In the genomic region with DNA sequence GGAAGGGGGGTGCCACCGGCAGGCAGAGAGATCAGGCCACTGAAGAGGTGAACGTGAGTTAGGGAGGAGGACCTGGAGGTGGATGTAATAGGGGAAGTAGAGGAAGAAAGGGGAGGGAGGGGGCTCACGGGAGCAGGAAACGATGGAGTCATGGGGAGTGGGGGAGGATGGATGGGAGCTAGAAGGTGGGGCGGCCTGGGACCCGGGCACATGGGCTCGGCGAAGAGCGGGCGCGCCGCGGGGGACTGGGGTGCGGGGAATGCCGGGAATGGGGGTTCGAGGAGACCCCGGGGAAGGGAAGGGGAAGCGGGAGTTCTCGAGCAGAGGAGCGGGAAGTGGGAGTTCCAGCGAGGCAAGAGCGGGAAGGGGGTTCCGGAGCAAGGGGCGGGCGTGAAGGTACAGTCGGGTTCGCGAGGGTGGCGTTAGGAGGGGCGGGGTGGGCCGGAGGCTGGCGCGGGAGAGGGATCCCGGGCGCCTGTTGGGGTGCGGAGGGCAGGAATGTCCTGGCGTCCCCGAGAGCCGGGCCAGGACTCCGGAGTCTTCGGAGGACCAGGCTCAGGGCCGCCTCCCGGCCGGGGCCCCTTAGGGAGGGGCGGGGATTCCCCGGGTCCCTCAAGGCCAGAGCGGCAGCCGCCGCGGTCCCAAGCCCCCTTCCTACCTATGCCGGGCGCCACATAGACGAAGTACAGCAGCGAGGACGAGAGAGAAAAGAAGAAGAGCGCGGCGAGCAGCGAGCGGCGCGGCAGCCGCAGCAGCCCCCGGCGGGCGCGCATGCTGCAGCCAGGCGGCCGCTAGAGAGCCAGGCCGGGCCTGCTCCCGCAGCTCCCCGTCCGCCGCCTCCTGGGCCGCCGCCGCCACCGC, we compare ENCODE assay signal across 1 cellular context.
TF ChIP-seq lines count a peak whose summit lies in the region.

No MANE protein-coding gene starts in this region.

TF ChIP-seq in GM23338, 12 proteins besides CTCF, POLR2A, EP300 and RAD21 (continued from another document):
- TF ChIP-seq, protein P1, sequence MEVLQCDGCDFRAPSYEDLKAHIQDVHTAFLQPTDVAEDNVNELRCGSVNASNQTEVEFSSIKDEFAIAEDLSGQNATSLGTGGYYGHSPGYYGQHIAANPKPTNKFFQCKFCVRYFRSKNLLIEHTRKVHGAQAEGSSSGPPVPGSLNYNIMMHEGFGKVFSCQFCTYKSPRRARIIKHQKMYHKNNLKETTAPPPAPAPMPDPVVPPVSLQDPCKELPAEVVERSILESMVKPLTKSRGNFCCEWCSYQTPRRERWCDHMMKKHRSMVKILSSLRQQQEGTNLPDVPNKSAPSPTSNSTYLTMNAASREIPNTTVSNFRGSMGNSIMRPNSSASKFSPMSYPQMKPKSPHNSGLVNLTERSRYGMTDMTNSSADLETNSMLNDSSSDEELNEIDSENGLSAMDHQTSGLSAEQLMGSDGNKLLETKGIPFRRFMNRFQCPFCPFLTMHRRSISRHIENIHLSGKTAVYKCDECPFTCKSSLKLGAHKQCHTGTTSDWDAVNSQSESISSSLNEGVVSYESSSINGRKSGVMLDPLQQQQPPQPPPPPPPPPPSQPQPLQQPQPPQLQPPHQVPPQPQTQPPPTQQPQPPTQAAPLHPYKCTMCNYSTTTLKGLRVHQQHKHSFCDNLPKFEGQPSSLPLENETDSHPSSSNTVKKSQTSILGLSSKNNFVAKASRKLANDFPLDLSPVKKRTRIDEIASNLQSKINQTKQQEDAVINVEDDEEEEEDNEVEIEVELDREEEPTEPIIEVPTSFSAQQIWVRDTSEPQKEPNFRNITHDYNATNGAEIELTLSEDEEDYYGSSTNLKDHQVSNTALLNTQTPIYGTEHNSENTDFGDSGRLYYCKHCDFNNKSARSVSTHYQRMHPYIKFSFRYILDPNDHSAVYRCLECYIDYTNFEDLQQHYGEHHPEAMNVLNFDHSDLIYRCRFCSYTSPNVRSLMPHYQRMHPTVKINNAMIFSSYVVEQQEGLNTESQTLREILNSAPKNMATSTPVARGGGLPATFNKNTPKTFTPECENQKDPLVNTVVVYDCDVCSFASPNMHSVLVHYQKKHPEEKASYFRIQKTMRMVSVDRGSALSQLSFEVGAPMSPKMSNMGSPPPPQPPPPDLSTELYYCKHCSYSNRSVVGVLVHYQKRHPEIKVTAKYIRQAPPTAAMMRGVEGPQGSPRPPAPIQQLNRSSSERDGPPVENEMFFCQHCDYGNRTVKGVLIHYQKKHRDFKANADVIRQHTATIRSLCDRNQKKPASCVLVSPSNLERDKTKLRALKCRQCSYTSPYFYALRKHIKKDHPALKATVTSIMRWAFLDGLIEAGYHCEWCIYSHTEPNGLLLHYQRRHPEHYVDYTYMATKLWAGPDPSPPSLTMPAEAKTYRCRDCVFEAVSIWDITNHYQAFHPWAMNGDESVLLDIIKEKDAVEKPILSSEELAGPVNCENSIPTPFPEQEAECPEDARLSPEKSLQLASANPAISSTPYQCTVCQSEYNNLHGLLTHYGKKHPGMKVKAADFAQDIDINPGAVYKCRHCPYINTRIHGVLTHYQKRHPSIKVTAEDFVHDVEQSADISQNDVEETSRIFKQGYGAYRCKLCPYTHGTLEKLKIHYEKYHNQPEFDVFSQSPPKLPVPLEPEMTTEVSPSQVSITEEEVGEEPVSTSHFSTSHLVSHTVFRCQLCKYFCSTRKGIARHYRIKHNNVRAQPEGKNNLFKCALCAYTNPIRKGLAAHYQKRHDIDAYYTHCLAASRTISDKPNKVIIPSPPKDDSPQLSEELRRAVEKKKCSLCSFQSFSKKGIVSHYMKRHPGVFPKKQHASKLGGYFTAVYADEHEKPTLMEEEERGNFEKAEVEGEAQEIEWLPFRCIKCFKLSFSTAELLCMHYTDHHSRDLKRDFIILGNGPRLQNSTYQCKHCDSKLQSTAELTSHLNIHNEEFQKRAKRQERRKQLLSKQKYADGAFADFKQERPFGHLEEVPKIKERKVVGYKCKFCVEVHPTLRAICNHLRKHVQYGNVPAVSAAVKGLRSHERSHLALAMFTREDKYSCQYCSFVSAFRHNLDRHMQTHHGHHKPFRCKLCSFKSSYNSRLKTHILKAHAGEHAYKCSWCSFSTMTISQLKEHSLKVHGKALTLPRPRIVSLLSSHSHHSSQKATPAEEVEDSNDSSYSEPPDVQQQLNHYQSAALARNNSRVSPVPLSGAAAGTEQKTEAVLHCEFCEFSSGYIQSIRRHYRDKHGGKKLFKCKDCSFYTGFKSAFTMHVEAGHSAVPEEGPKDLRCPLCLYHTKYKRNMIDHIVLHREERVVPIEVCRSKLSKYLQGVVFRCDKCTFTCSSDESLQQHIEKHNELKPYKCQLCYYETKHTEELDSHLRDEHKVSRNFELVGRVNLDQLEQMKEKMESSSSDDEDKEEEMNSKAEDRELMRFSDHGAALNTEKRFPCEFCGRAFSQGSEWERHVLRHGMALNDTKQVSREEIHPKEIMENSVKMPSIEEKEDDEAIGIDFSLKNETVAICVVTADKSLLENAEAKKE (CRISPR knock-in tag; IDR thresholded peaks at IDR 0.05) = no peak
- TF ChIP-seq EZH2phosphoT487 (IDR thresholded peaks at IDR 0.05; ENCODE audit: unreplicated experiment) = no peak
- no peak for TF ChIP-seq EZH2 (IDR thresholded peaks at IDR 0.05; ENCODE audit: low read depth, unreplicated experiment)
- TF ChIP-seq, protein P2, sequence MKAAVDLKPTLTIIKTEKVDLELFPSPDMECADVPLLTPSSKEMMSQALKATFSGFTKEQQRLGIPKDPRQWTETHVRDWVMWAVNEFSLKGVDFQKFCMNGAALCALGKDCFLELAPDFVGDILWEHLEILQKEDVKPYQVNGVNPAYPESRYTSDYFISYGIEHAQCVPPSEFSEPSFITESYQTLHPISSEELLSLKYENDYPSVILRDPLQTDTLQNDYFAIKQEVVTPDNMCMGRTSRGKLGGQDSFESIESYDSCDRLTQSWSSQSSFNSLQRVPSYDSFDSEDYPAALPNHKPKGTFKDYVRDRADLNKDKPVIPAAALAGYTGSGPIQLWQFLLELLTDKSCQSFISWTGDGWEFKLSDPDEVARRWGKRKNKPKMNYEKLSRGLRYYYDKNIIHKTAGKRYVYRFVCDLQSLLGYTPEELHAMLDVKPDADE (IDR thresholded peaks at IDR 0.05) = no peak
